ENCODE assay signal across 8 cellular contexts in genomic region chr13:74136089-74136658, GRCh38. TPM values are rescaled to one million over a fixed set of nuclear protein-coding genes. Genes with fewer than 3 reads are reported as not detected.
DNase-seq lines count a peak whose midpoint lies in the region; ATAC-seq and TF ChIP-seq lines count a peak whose summit lies in the region.

No MANE protein-coding gene starts in this region.

- H3K4me1 ChIP-seq in CD8-positive, alpha-beta T cell (ENCODE audit: insufficient read depth, low read length), result peaks cover 10% of the 10 kb centered on the region
- H3K4me1 ChIP-seq in esophagus muscularis mucosa (peaks cover 8 to 22% (median 21%) of the 10 kb centered on the region in 4 donors), transverse colon (peaks cover 0 to 18% (median 5%) of the 10 kb centered on the region in 4 donors)

- DNase-seq in CD8-positive, alpha-beta T cell, result peak in 4 of 7 experiments; percentile 35 to 62 (median 50)
- DNase-seq in M059J (ENCODE audit: low read depth), result peak; percentile 45
- DNase-seq in activated CD4-positive, alpha-beta memory T cell treated with anti-CD3 and anti-CD28 coated beads for 36 hours, result peak; percentile 66
- DNase-seq in esophagus muscularis mucosa (ENCODE audit: extremely low spot score), result peak; percentile 92
- peak in 9 of 10 donors; percentile 19 to 78 (median 52) for DNase-seq in naive thymus-derived CD8-positive, alpha-beta T cell
- DNase-seq in transverse colon, result peak; percentile 31

- peak; percentile 1 for ATAC-seq in CD8-positive, alpha-beta T cell
- peak; percentile 2 to 5 for ATAC-seq in naive thymus-derived CD8-positive, alpha-beta T cell
- ATAC-seq in GM19324 (IDR thresholded peaks at IDR 0.05; ENCODE audit: low FRiP score, unreplicated experiment) (no peak), GM21381 (IDR thresholded peaks at IDR 0.05; ENCODE audit: unreplicated experiment) (no peak)

- peak overlapping the region; percentile 73 for H3K4me3 ChIP-seq in CD8-positive, alpha-beta T cell (ENCODE audit: low read depth, low read length)
- H3K4me3 ChIP-seq in esophagus muscularis mucosa (peak overlapping the region; percentile 80 to 96 (median 90)), transverse colon (peak overlapping the region; percentile 60 to 94 (median 78))

- POLR2A ChIA-PET in CD8-positive, alpha-beta T cell (lab: Charles Lee), result interaction anchor here (0.7 to 6.1 kb wide), 11 partner anchors 55 to 376 kb away, joined by 3 to 104 read pairs (median 3); no protein-coding TSS in a partner anchor
- POLR2A ChIA-PET in activated CD4-positive, alpha-beta memory T cell treated with anti-CD3 and anti-CD28 coated beads for 36 hours (lab: Charles Lee), result interaction anchor here (1.6 to 3.8 kb wide), 4 partner anchors 74 to 151 kb away, joined by 6 to 21 read pairs (median 11); no protein-coding TSS in a partner anchor
- POLR2A ChIA-PET in naive thymus-derived CD8-positive, alpha-beta T cell (lab: Charles Lee), result interaction anchor here (0.6 to 6.8 kb wide), 14 partner anchors 59 to 598 kb away, joined by 3 to 157 read pairs (median 4); no protein-coding TSS in a partner anchor

- H3K36me3 ChIP-seq in CD8-positive, alpha-beta T cell (ENCODE audit: insufficient read depth, low read length), result no peaks in the 10 kb centered on the region
- H3K36me3 ChIP-seq in esophagus muscularis mucosa, result no peaks in the 10 kb centered on the region
- no peaks in the 10 kb centered on the region for H3K36me3 ChIP-seq in transverse colon

- peaks cover 10% of the 10 kb centered on the region for H3K4me1 Mint-ChIP-seq in CD8-positive, alpha-beta T cell (ENCODE audit: low read depth)
- H3K4me1 Mint-ChIP-seq in activated CD4-positive, alpha-beta memory T cell treated with anti-CD3 and anti-CD28 coated beads for 36 hours (ENCODE audit: low read depth), result peaks cover 9% of the 10 kb centered on the region
- peaks cover 10 to 24% (median 14%) of the 10 kb centered on the region in 4 donors for H3K4me1 Mint-ChIP-seq in naive thymus-derived CD8-positive, alpha-beta T cell

- TF ChIP-seq EP300 in esophagus muscularis mucosa (IDR thresholded peaks at IDR 0.05), result no peak
- TF ChIP-seq EP300 in transverse colon (IDR thresholded peaks at IDR 0.05; ENCODE audit: low read depth), result no peak

- H3K27me3 Mint-ChIP-seq in CD8-positive, alpha-beta T cell (ENCODE audit: low read depth), result no peaks in the 10 kb centered on the region
- peaks cover 1% of the 10 kb centered on the region for H3K27me3 Mint-ChIP-seq in activated CD4-positive, alpha-beta memory T cell treated with anti-CD3 and anti-CD28 coated beads for 36 hours
- H3K27me3 Mint-ChIP-seq in naive thymus-derived CD8-positive, alpha-beta T cell, result peaks cover 0 to 2% (median 0%) of the 10 kb centered on the region in 5 donors

- peaks cover 17% of the 10 kb centered on the region for H3K36me3 Mint-ChIP-seq in CD8-positive, alpha-beta T cell
- peaks cover 6% of the 10 kb centered on the region for H3K36me3 Mint-ChIP-seq in activated CD4-positive, alpha-beta memory T cell treated with anti-CD3 and anti-CD28 coated beads for 36 hours
- peaks cover 0 to 2% (median 0%) of the 10 kb centered on the region in 3 donors for H3K36me3 Mint-ChIP-seq in naive thymus-derived CD8-positive, alpha-beta T cell

- H3K27me3 ChIP-seq in CD8-positive, alpha-beta T cell (ENCODE audit: insufficient read depth, low read length), result no peaks in the 10 kb centered on the region
- H3K27me3 ChIP-seq in esophagus muscularis mucosa (no peaks in the 10 kb centered on the region), transverse colon (no peaks in the 10 kb centered on the region)

- TF ChIP-seq POLR2A in esophagus muscularis mucosa (IDR thresholded peaks at IDR 0.05; ENCODE audit: low read depth) (no peak), transverse colon (IDR thresholded peaks at IDR 0.05) (no peak)

- no peak overlapping the region for H3K27ac Mint-ChIP-seq in CD8-positive, alpha-beta T cell
- no peak overlapping the region for H3K27ac Mint-ChIP-seq in activated CD4-positive, alpha-beta memory T cell treated with anti-CD3 and anti-CD28 coated beads for 36 hours
- H3K27ac Mint-ChIP-seq in naive thymus-derived CD8-positive, alpha-beta T cell, result no peak overlapping the region

- WGBS in esophagus muscularis mucosa, result 5% methylated on average over 20 of the region's 27 CpGs
- 0 to 3% methylated on average over 5 to 27 of the region's 27 CpGs for WGBS in transverse colon (ENCODE audit: low coverage in 1 of 2), 2 donors

- no peaks in the 10 kb centered on the region for H3K9me3 ChIP-seq in CD8-positive, alpha-beta T cell (ENCODE audit: low read length)
- H3K9me3 ChIP-seq in esophagus muscularis mucosa, result no peaks in the 10 kb centered on the region
- no peaks in the 10 kb centered on the region for H3K9me3 ChIP-seq in transverse colon

- intact Hi-C loops in CD8-positive, alpha-beta T cell (cut with DNase I, micrococcal nuclease), result loop anchor here (5.0 to 10.0 kb wide), 5 partner anchors 56 to 1189 kb away; partner anchors contain the start of gene KLF5 (in 1 of the 2)
- intact Hi-C loops in activated CD4-positive, alpha-beta memory T cell treated with anti-CD3 and anti-CD28 coated beads for 36 hours (cut with micrococcal nuclease), result loop anchor here (5.0 to 10.0 kb wide), 3 partner anchors 1229 to 1409 kb away; partner anchors contain the start of genes BORA, DIS3, MZT1 and PIBF1
- intact Hi-C loops in esophagus muscularis mucosa (cut with DNase I), result loop anchor here (5.0 to 10.0 kb wide), 3 partner anchors 151 to 384 kb away; no protein-coding TSS in a partner anchor
- intact Hi-C loops in transverse colon (cut with DNase I; ENCODE audit: low total_unique reads), result no loop called here

- no peak overlapping the region for H3K4me3 Mint-ChIP-seq in CD8-positive, alpha-beta T cell
- no peak overlapping the region for H3K4me3 Mint-ChIP-seq in activated CD4-positive, alpha-beta memory T cell treated with anti-CD3 and anti-CD28 coated beads for 36 hours
- no peak overlapping the region for H3K4me3 Mint-ChIP-seq in naive thymus-derived CD8-positive, alpha-beta T cell

- CTCF ChIA-PET in CD8-positive, alpha-beta T cell (lab: Charles Lee), result interaction anchor here (1.2 to 13.9 kb wide), 4 partner anchors 109 to 151 kb away, joined by 3 to 128 read pairs (median 4); no protein-coding TSS in a partner anchor
- CTCF ChIA-PET in activated CD4-positive, alpha-beta memory T cell treated with anti-CD3 and anti-CD28 coated beads for 36 hours (lab: Charles Lee), result interaction anchor here (0.6 to 2.0 kb wide), 7 partner anchors 15 to 1083 kb away, joined by 3 to 18 read pairs (median 4); no protein-coding TSS in a partner anchor

- in situ Hi-C loops in transverse colon (cut with MboI; ENCODE audit: low pct_ligation_motif_present in 1 of 4, low pct_unique_long_range_greater_than_20kb in 1 of 4, low sequenced_read_pairs in 3 of 4), result no loop called here

- no peak for TF ChIP-seq CTCF in CD8-positive, alpha-beta T cell (IDR thresholded peaks at IDR 0.05)
- TF ChIP-seq CTCF in esophagus muscularis mucosa (IDR thresholded peaks at IDR 0.05) (peak in 2 of 3 experiments; percentile 5 to 14), transverse colon (IDR thresholded peaks at IDR 0.05) (no peak)

- H3K9me3 Mint-ChIP-seq in CD8-positive, alpha-beta T cell, result no peaks in the 10 kb centered on the region
- no peaks in the 10 kb centered on the region for H3K9me3 Mint-ChIP-seq in activated CD4-positive, alpha-beta memory T cell treated with anti-CD3 and anti-CD28 coated beads for 36 hours
- H3K9me3 Mint-ChIP-seq in naive thymus-derived CD8-positive, alpha-beta T cell, result peaks cover 0 to 2% (median 0%) of the 10 kb centered on the region in 9 donors

- H3K27ac ChIP-seq in CD8-positive, alpha-beta T cell (ENCODE audit: low read depth, low read length), result peak overlapping the region; percentile 98
- H3K27ac ChIP-seq in esophagus muscularis mucosa (replicated peaks in 1 of 4), result peak overlapping the region; percentile 93 to 98 (median 96)
- H3K27ac ChIP-seq in transverse colon, result peak overlapping the region; percentile 92 to 99 (median 96)

RNA-seq across cellular contexts. Expression of gene KLF12, which starts 2.0 kb away (rescaled TPM):
- total RNA-seq in CD8-positive, alpha-beta T cell, result 10 to 100 TPM; 59.5 to 64.7 TPM
- 5.9 and 8.7 TPM in 2 replicates for total RNA-seq in M059J (2014; rRNA removed; shearing (Covaris generic))
- total RNA-seq in activated CD4-positive, alpha-beta memory T cell treated with anti-CD3 and anti-CD28 coated beads for 36 hours, result 10 to 100 TPM; 24.5 to 25.5 TPM
- 10 to 100 TPM; 13.8 to 20.7 (median 17.0) TPM for total RNA-seq in esophagus muscularis mucosa
- total RNA-seq in naive thymus-derived CD8-positive, alpha-beta T cell, result 10 to 100 TPM; 72.6 to 77.9 TPM
- 10 to 100 TPM; 19.8 to 29.6 (median 20.0) TPM for polyA plus RNA-seq in naive thymus-derived CD8-positive, alpha-beta T cell
- 10 to 100 TPM in 2 of 4 donors, 1 to 10 TPM in 2; 4.1 to 17.7 (median 8.2) TPM for total RNA-seq in transverse colon

Comparison
In these comparisons a context has a peak if more than half of its experiments do, and no peak if none do; other contexts are left out.
1. ATAC-seq: peak in CD8-positive, alpha-beta T cell (single experiment) and naive thymus-derived CD8-positive, alpha-beta T cell (2 of 2); none in GM19324 (single experiment) and GM21381 (single experiment).
2. DNase-seq: peak in every context shown above with its lines; median percentile 92 in esophagus muscularis mucosa; 66 in activated CD4-positive, alpha-beta memory T cell treated with anti-CD3 and anti-CD28 coated beads for 36 hours; 52 in naive thymus-derived CD8-positive, alpha-beta T cell; 50 in CD8-positive, alpha-beta T cell; 45 in M059J; 31 in transverse colon.
3. CTCF ChIP-seq: peak in esophagus muscularis mucosa (2 of 3); none in CD8-positive, alpha-beta T cell (single experiment) and transverse colon (0 of 5).
4. Peak in every context shown above with its lines, with median percentiles within 50 percentile points of each other: H3K27ac ChIP-seq and H3K4me3 ChIP-seq.